25 cellular contexts compared by ENCODE assay signal in the genomic region with DNA sequence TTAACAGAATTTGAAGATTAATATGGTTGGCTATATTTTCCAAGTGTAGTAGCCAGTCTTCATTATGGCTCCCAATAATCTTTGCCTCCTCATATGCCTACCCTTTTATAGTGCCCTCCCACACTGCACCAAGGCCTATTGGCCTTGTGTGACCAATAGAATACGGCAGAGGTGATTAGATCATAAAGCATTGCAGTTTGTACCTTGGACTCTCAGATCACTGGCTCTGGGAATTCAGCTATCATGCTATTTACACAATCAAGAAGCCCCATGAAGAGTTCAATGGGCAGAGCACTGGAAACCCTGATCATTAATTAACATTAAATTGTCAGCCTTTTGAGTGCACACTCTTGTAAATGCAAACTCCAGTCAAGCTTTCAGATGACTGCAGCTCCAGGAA.
"Had no signal": no experiment of that assay in that cellular context is flagged by ENCODE, and none has a peak within 500 bp of the region (broad histone marks: within the 10 kb centered on the region; RNA-seq: fewer than 3 reads in every experiment).

No MANE protein-coding gene starts in this region.

- H3K9me3 ChIP-seq: neutrophil, ovary, prostate gland, right atrium auricular region, stomach, suprapubic skin, tibial nerve, uterus had no signal

- H3K27ac ChIP-seq: neutrophil, ovary, prostate gland, right atrium auricular region, stomach, suprapubic skin, tibial nerve, uterus had no signal

- DNase-seq: activated CD4-positive, alpha-beta memory T cell treated with anti-CD3 and anti-CD28 coated beads for 36 hours; activated CD4-positive, alpha-beta T cell treated with anti-CD3 and anti-CD28 coated beads for 4 hours; activated CD4-positive, CD25-positive, alpha-beta regulatory T cell; activated naive CD4-positive, alpha-beta T cell treated with Interleukin-2 at 50 U/mL for 16 hours; activated naive CD8-positive, alpha-beta T cell treated with anti-CD3 and anti-CD28 coated beads for 36 hours; activated T-cell treated with anti-CD3 and anti-CD28 coated beads, Interleukin-2, amount 50 U/mL, for 48 hours; central memory CD4-positive, alpha-beta T cell; effector memory CD4-positive, alpha-beta T cell; foreskin melanocyte; hippocampal formation; kidney glomerular epithelial cell; left ventricle myocardium superior; midbrain; ovary; stimulated activated CD4-positive, alpha-beta T cell treated with anti-CD3 and anti-CD28 coated beads, Interleukin-2, amount 100 ng/mL, for 24 hours; stomach; uterus had no signal

- H3K27me3 ChIP-seq: neutrophil, ovary, right atrium auricular region, stomach, suprapubic skin, tibial nerve, uterus had no signal

- ATAC-seq: esophagus mucosa; left ventricle myocardium superior; stimulated activated memory B cell treated with anti-CD40 and anti-IgM and Interleukin-4, amounts not matched to agents 10 μg/mL and 1 μg/mL and 100 μg/mL, for 72 hours had no signal

- H3K4me3 ChIP-seq: ovary, prostate gland, right atrium auricular region, stomach, suprapubic skin, tibial nerve, uterus had no signal

- H3K4me1 ChIP-seq: prostate gland, stomach, suprapubic skin, uterus had no signal

- H3K36me3 ChIP-seq: neutrophil, ovary, prostate gland, right atrium auricular region, stomach, suprapubic skin, tibial nerve, uterus had no signal

- FAIRE-seq: astrocyte had no signal
